39 cellular contexts compared by ENCODE assay signal in genomic region chr6:119102901-119103300, GRCh38.
"Had no signal": no experiment of that assay in that cellular context is flagged by ENCODE, and none has a peak within 500 bp of the region (broad histone marks: within the 10 kb centered on the region; RNA-seq: fewer than 3 reads in every experiment).

No MANE protein-coding gene starts in this region.

- H3K27me3 Mint-ChIP-seq: activated naive CD4-positive, alpha-beta T cell treated with anti-CD3 and anti-CD28 coated beads, Interleukin-2, amount 10 ng/mL, durations not matched to agents 7 days and 5 days; activated naive CD4-positive, alpha-beta T cell treated with anti-CD3 and anti-CD28 coated beads, Interleukin-2, amount 50 U/mL, for 24 hours; activated naive CD8-positive, alpha-beta T cell; activated naive CD8-positive, alpha-beta T cell treated with anti-CD3 and anti-CD28 coated beads for 36 hours; activated naive CD8-positive, alpha-beta T cell treated with anti-CD3 and anti-CD28 coated beads, Interleukin-2, amount 50 U/mL, for 24 hours; activated T-cell treated with anti-CD3 and anti-CD28 coated beads, Interleukin-2, amount 50 U/mL, for 24 hours; activated T-helper 17 cell treated with anti-CD3 and anti-CD28 coated beads, Interleukin-2, amount 50 U/mL, for 72 hours; central memory CD8-positive, alpha-beta T cell had no signal

- H3K9me3 ChIP-seq: adrenal gland, ascending aorta, body of pancreas, breast epithelium had no signal

- H3K4me3 Mint-ChIP-seq: activated naive CD4-positive, alpha-beta T cell treated with anti-CD3 and anti-CD28 coated beads for 36 hours; activated naive CD4-positive, alpha-beta T cell treated with anti-CD3 and anti-CD28 coated beads, Interleukin-2, amount 10 ng/mL, durations not matched to agents 7 days and 5 days; activated naive CD4-positive, alpha-beta T cell treated with anti-CD3 and anti-CD28 coated beads, Interleukin-2, amount 50 U/mL, for 24 hours; activated naive CD8-positive, alpha-beta T cell; activated naive CD8-positive, alpha-beta T cell treated with anti-CD3 and anti-CD28 coated beads for 36 hours; activated naive CD8-positive, alpha-beta T cell treated with anti-CD3 and anti-CD28 coated beads, Interleukin-2, amount 10 ng/mL, durations not matched to agents 7 days and 5 days; activated naive CD8-positive, alpha-beta T cell treated with anti-CD3 and anti-CD28 coated beads, Interleukin-2, amount 50 U/mL, for 24 hours; activated T-cell treated with anti-CD3 and anti-CD28 coated beads, Interleukin-2, amount 50 U/mL, for 24 hours; activated T-cell treated with anti-CD3 and anti-CD28 coated beads, Interleukin-2, amount 50 U/mL, for 4 hours; activated T-cell treated with anti-CD3 and anti-CD28 coated beads, Interleukin-2, amount 50 U/mL, for 72 hours; activated T-helper 1 cell treated with anti-CD3 and anti-CD28 coated beads, Interleukin-12 subunit alpha, Interleukin-12 subunit beta, Interleukin-2, Interleukin-4 antibody, amounts not matched to agents 30 ng/mL and 10 ng/mL and 1 ng/mL, durations not matched to agents 14 hours and 24 hours and 36 hours; activated T-helper 17 cell treated with anti-CD3 and anti-CD28 coated beads, Interleukin-2, amount 50 U/mL, for 72 hours; brain; central memory CD8-positive, alpha-beta T cell had no signal

- ATAC-seq: activated naive CD4-positive, alpha-beta T cell treated with anti-CD3 and anti-CD28 coated beads, Interleukin-2, amount 50 U/mL, for 72 hours; activated naive CD8-positive, alpha-beta T cell treated with anti-CD3 and anti-CD28 coated beads, Interleukin-2, amount 50 U/mL, for 24 hours; activated T-cell treated with anti-CD3 and anti-CD28 coated beads, Interleukin-2, amount 50 U/mL, for 4 hours; activated T-cell treated with anti-CD3 and anti-CD28 coated beads, Interleukin-2, amount 50 U/mL, for 72 hours; activated T-helper 17 cell treated with anti-CD3 and anti-CD28 coated beads, Interleukin-2, amount 50 U/mL, for 72 hours; body of pancreas had no signal

- DNase-seq: activated effector memory CD4-positive, alpha-beta T cell treated with anti-CD3 and anti-CD28 coated beads, Interleukin-2, amount 50 U/mL, for 16 hours; activated effector memory CD4-positive, alpha-beta T cell treated with Interleukin-2 at 50 U/mL for 16 hours; activated gamma-delta T cell; activated gamma-delta T cell treated with Interleukin-2 at 50 U/mL for 16 hours; activated naive CD4-positive, alpha-beta T cell; activated naive CD4-positive, alpha-beta T cell treated with anti-CD3 and anti-CD28 coated beads for 36 hours; activated naive CD4-positive, alpha-beta T cell treated with anti-CD3 and anti-CD28 coated beads, Interleukin-2, amount 10 ng/mL, durations not matched to agents 7 days and 5 days; activated naive CD4-positive, alpha-beta T cell treated with anti-CD3 and anti-CD28 coated beads, Interleukin-2, amount 50 U/mL, for 16 hours; activated naive CD4-positive, alpha-beta T cell treated with Interleukin-2 at 50 U/mL for 16 hours; activated naive CD8-positive, alpha-beta T cell treated with anti-CD3 and anti-CD28 coated beads for 36 hours; activated naive CD8-positive, alpha-beta T cell treated with anti-CD3 and anti-CD28 coated beads, Interleukin-2, amount 10 ng/mL, durations not matched to agents 7 days and 5 days; activated naive CD8-positive, alpha-beta T cell treated with anti-CD3 and anti-CD28 coated beads, Interleukin-2, amount 50 U/mL, for 24 hours; activated T-cell treated with anti-CD3 and anti-CD28 coated beads, Interleukin-2, amount 50 U/mL, for 24 hours; activated T-cell treated with anti-CD3 and anti-CD28 coated beads, Interleukin-2, amount 50 U/mL, for 4 hours; activated T-cell treated with anti-CD3 and anti-CD28 coated beads, Interleukin-2, amount 50 U/mL, for 48 hours; activated T-cell treated with anti-CD3 and anti-CD28 coated beads, Interleukin-2, amount 50 U/mL, for 72 hours; adrenal gland; amniotic stem cell; amygdala; anterior cingulate cortex; aorta; body of pancreas; brain microvascular endothelial cell; caudate nucleus; central memory CD4-positive, alpha-beta T cell; cerebellar nuclear complex had no signal

- H3K9me3 Mint-ChIP-seq: activated naive CD4-positive, alpha-beta T cell treated with anti-CD3 and anti-CD28 coated beads for 36 hours; activated naive CD4-positive, alpha-beta T cell treated with anti-CD3 and anti-CD28 coated beads, Interleukin-2, amount 10 ng/mL, durations not matched to agents 7 days and 5 days; activated naive CD4-positive, alpha-beta T cell treated with anti-CD3 and anti-CD28 coated beads, Interleukin-2, amount 50 U/mL, for 24 hours; activated naive CD8-positive, alpha-beta T cell treated with anti-CD3 and anti-CD28 coated beads for 36 hours; activated naive CD8-positive, alpha-beta T cell treated with anti-CD3 and anti-CD28 coated beads, Interleukin-2, amount 10 ng/mL, durations not matched to agents 7 days and 5 days; activated T-cell treated with anti-CD3 and anti-CD28 coated beads, Interleukin-2, amount 50 U/mL, for 24 hours; activated T-cell treated with anti-CD3 and anti-CD28 coated beads, Interleukin-2, amount 50 U/mL, for 4 hours; activated T-helper 1 cell treated with anti-CD3 and anti-CD28 coated beads, Interleukin-12 subunit alpha, Interleukin-12 subunit beta, Interleukin-2, Interleukin-4 antibody, amounts not matched to agents 30 ng/mL and 10 ng/mL and 1 ng/mL, durations not matched to agents 14 hours and 24 hours and 36 hours; activated T-helper 17 cell treated with anti-CD3 and anti-CD28 coated beads, Interleukin-2, amount 50 U/mL, for 72 hours; activated T-helper 2 cell treated with anti-CD3 and anti-CD28 coated beads, Interferon-gamma antibody, Interleukin-2, Interleukin-4, amounts not matched to agents 10 μg/mL and 5 μg/mL and 100 μg/mL, durations not matched to agents 14 hours and 24 hours and 36 hours; central memory CD8-positive, alpha-beta T cell had no signal

- H3K36me3 ChIP-seq: adrenal gland, ascending aorta, brain microvascular endothelial cell, breast epithelium, cardiac muscle cell had no signal

- H3K27me3 ChIP-seq: adrenal gland, ascending aorta, body of pancreas, brain microvascular endothelial cell, breast epithelium, cardiac muscle cell had no signal

- H3K4me1 ChIP-seq: adrenal gland, ascending aorta, body of pancreas, breast epithelium had no signal

- H3K4me3 ChIP-seq: adrenal gland, ascending aorta, body of pancreas, breast epithelium, cardiac muscle cell had no signal

- H3K27ac Mint-ChIP-seq: activated naive CD4-positive, alpha-beta T cell treated with anti-CD3 and anti-CD28 coated beads for 36 hours; activated naive CD4-positive, alpha-beta T cell treated with anti-CD3 and anti-CD28 coated beads, Interleukin-2, amount 10 ng/mL, durations not matched to agents 7 days and 5 days; activated naive CD4-positive, alpha-beta T cell treated with anti-CD3 and anti-CD28 coated beads, Interleukin-2, amount 50 U/mL, for 24 hours; activated naive CD4-positive, alpha-beta T cell treated with anti-CD3 and anti-CD28 coated beads, Interleukin-2, amount 50 U/mL, for 72 hours; activated naive CD8-positive, alpha-beta T cell; activated naive CD8-positive, alpha-beta T cell treated with anti-CD3 and anti-CD28 coated beads for 36 hours; activated naive CD8-positive, alpha-beta T cell treated with anti-CD3 and anti-CD28 coated beads, Interleukin-2, amount 10 ng/mL, durations not matched to agents 7 days and 5 days; activated naive CD8-positive, alpha-beta T cell treated with anti-CD3 and anti-CD28 coated beads, Interleukin-2, amount 50 U/mL, for 24 hours; activated T-cell treated with anti-CD3 and anti-CD28 coated beads, Interleukin-2, amount 50 U/mL, for 24 hours; activated T-cell treated with anti-CD3 and anti-CD28 coated beads, Interleukin-2, amount 50 U/mL, for 72 hours; activated T-helper 1 cell treated with anti-CD3 and anti-CD28 coated beads, Interleukin-12 subunit alpha, Interleukin-12 subunit beta, Interleukin-2, Interleukin-4 antibody, amounts not matched to agents 30 ng/mL and 10 ng/mL and 1 ng/mL, durations not matched to agents 14 hours and 24 hours and 36 hours; activated T-helper 17 cell treated with anti-CD3 and anti-CD28 coated beads, Interleukin-2, amount 50 U/mL, for 72 hours; activated T-helper 2 cell treated with anti-CD3 and anti-CD28 coated beads, Interferon-gamma antibody, Interleukin-2, Interleukin-4, amounts not matched to agents 10 μg/mL and 5 μg/mL and 100 μg/mL, durations not matched to agents 14 hours and 24 hours and 36 hours; brain had no signal

- H3K27ac ChIP-seq: adrenal gland, ascending aorta, body of pancreas, brain microvascular endothelial cell, breast epithelium, cardiac muscle cell had no signal

- FAIRE-seq: astrocyte, bronchial epithelial cell had no signal

- H3K36me3 Mint-ChIP-seq: activated naive CD4-positive, alpha-beta T cell treated with anti-CD3 and anti-CD28 coated beads, Interleukin-2, amount 10 ng/mL, durations not matched to agents 7 days and 5 days; activated naive CD4-positive, alpha-beta T cell treated with anti-CD3 and anti-CD28 coated beads, Interleukin-2, amount 50 U/mL, for 24 hours; activated naive CD8-positive, alpha-beta T cell treated with anti-CD3 and anti-CD28 coated beads for 36 hours; activated naive CD8-positive, alpha-beta T cell treated with anti-CD3 and anti-CD28 coated beads, Interleukin-2, amount 10 ng/mL, durations not matched to agents 7 days and 5 days; brain had no signal

- H3K4me1 Mint-ChIP-seq: activated naive CD4-positive, alpha-beta T cell treated with anti-CD3 and anti-CD28 coated beads, Interleukin-2, amount 10 ng/mL, durations not matched to agents 7 days and 5 days; activated naive CD8-positive, alpha-beta T cell treated with anti-CD3 and anti-CD28 coated beads, Interleukin-2, amount 10 ng/mL, durations not matched to agents 7 days and 5 days; brain had no signal
